15 cellular contexts compared by ENCODE assay signal in genomic region chr4:139873111-139873866, GRCh38.
A peak's percentile ranks its signal among the peaks of the same experiment; 100 is the strongest.
DNase-seq lines count a peak whose midpoint lies in the region; ATAC-seq and TF ChIP-seq lines count a peak whose summit lies in the region.
"Had no signal": no experiment of that assay in that cellular context is flagged by ENCODE, and none has a peak within 500 bp of the region (broad histone marks: within the 10 kb centered on the region; RNA-seq: fewer than 3 reads in every experiment).

No MANE protein-coding gene starts in this region.

- H3K27me3 Mint-ChIP-seq in endodermal cell (ENCODE audit: insufficient read depth) = no peaks in the 10 kb centered on the region

- DNase-seq in left ventricle myocardium superior (no peak), heart right ventricle (no peak), MV-4-11 (lab: John Stamatoyannopoulos, UW) (peak; percentile 59), endodermal cell (no peak), spleen (no peak), SW480 (ENCODE audit: low spot score) (no peak)
- DNase-seq: activated naive CD4-positive, alpha-beta T cell treated with anti-CD3 and anti-CD28 coated beads for 36 hours; caudate nucleus; DMS153; NCI-H2081; NCI-H526 treated with DMSO at 0.1 percent for 48 hours; stimulated activated CD4-positive, alpha-beta T cell treated with anti-CD3 and anti-CD28 coated beads, Interleukin-12 subunit alpha, Interleukin-12 subunit beta, amount 100 ng/mL, for 4 hours had no signal

- no peak overlapping the region for H3K27ac ChIP-seq in heart right ventricle
- H3K27ac ChIP-seq in endodermal cell (ENCODE audit: low read depth, low read length) = no peak overlapping the region
- H3K27ac ChIP-seq in spleen = peak overlapping the region in 7 of 8 donors; percentile 30 to 87 (median 75)
- H3K27ac ChIP-seq: gastroesophageal sphincter had no signal

- H3K27me3 ChIP-seq in heart right ventricle (no peaks in the 10 kb centered on the region), endodermal cell (ENCODE audit: control insufficient read depth, insufficient read depth, low read length, poor library complexity, severe bottlenecking) (no peaks in the 10 kb centered on the region), spleen (replicated peaks in 1 of 7) (no peaks in the 10 kb centered on the region)
- H3K27me3 ChIP-seq: gastroesophageal sphincter had no signal

- H3K36me3 Mint-ChIP-seq in endodermal cell (ENCODE audit: low read depth) = peaks cover 23% of the 10 kb centered on the region

- peaks cover 29% of the 10 kb centered on the region for H3K4me1 Mint-ChIP-seq in endodermal cell

- peak; percentile 26 for ATAC-seq in left ventricle myocardium superior
- no peak for ATAC-seq in heart right ventricle
- ATAC-seq in GM18867 (IDR thresholded peaks at IDR 0.05; ENCODE audit: unreplicated experiment) = no peak
- no peak for ATAC-seq in GM19395 (IDR thresholded peaks at IDR 0.05; ENCODE audit: unreplicated experiment)
- ATAC-seq: gastroesophageal sphincter had no signal

- no peak overlapping the region for H3K27ac Mint-ChIP-seq in endodermal cell
- H3K27ac Mint-ChIP-seq: activated naive CD4-positive, alpha-beta T cell treated with anti-CD3 and anti-CD28 coated beads for 36 hours had no signal

- no peak for TF ChIP-seq CTCF in heart right ventricle (IDR thresholded peaks at IDR 0.05)
- TF ChIP-seq CTCF in endodermal cell (conservative IDR thresholded peaks at IDR 0.05) = no peak
- no peak for TF ChIP-seq CTCF in spleen (IDR thresholded peaks at IDR 0.05 in 8 of 11, conservative IDR thresholded peaks at IDR 0.05 in 3 of 11)

- peaks cover 10% of the 10 kb centered on the region for H3K9me3 Mint-ChIP-seq in endodermal cell
- H3K9me3 Mint-ChIP-seq: activated naive CD4-positive, alpha-beta T cell treated with anti-CD3 and anti-CD28 coated beads for 36 hours had no signal

- no peak for TF ChIP-seq POLR2A in spleen (IDR thresholded peaks at IDR 0.05)

- WGBS in heart right ventricle, 2 donors = 93 to 96% methylated on average over 4 of the region's 4 CpGs
- 84 to 97% methylated on average over 2 to 3 of the region's 4 CpGs for WGBS in endodermal cell (ENCODE audit: insufficient coverage in 1 of 2, insufficient read length in 1 of 2), 2 experiments
- 68 to 87% (median 81%) methylated on average over 4 of the region's 4 CpGs for WGBS in spleen, 5 donors

- peaks cover 0 to 22% (median 6%) of the 10 kb centered on the region in 9 donors for H3K4me1 ChIP-seq in heart right ventricle
- H3K4me1 ChIP-seq in endodermal cell (ENCODE audit: control insufficient read depth, insufficient read depth, low read length) = peaks cover 5% of the 10 kb centered on the region
- peaks cover 0 to 22% (median 6%) of the 10 kb centered on the region in 6 donors for H3K4me1 ChIP-seq in spleen

- H3K4me3 Mint-ChIP-seq in endodermal cell = no peak overlapping the region
- H3K4me3 Mint-ChIP-seq: activated naive CD4-positive, alpha-beta T cell treated with anti-CD3 and anti-CD28 coated beads for 36 hours had no signal

- H3K36me3 ChIP-seq in heart right ventricle (no peaks in the 10 kb centered on the region), endodermal cell (ENCODE audit: control insufficient read depth, insufficient read depth, low read length) (peaks cover 18% of the 10 kb centered on the region), spleen (no peaks in the 10 kb centered on the region)
- H3K36me3 ChIP-seq: gastroesophageal sphincter had no signal

- H3K4me3 ChIP-seq in heart right ventricle = no peak overlapping the region
- H3K4me3 ChIP-seq in endodermal cell (ENCODE audit: low read length) = peak overlapping the region; percentile 36
- peak overlapping the region in 1 of 8 donors; percentile 32 for H3K4me3 ChIP-seq in spleen
- H3K4me3 ChIP-seq: gastroesophageal sphincter had no signal

- intact Hi-C loops in left ventricle myocardium superior (cut with micrococcal nuclease) (no loop called here), heart right ventricle (cut with DNase I) (loop anchor here in 1 of 10 donors (10.0 kb wide), 1 partner anchor 118 kb away; no protein-coding TSS in a partner anchor), spleen (cut with DNase I; ENCODE audit: low total_unique reads) (no loop called here)

- H3K9me3 ChIP-seq in heart right ventricle = peaks cover 0 to 6% (median 0%) of the 10 kb centered on the region in 11 donors
- H3K9me3 ChIP-seq in endodermal cell (ENCODE audit: control insufficient read depth, low read length) = peaks cover 10% of the 10 kb centered on the region
- peaks cover 0 to 4% (median 2%) of the 10 kb centered on the region in 8 donors for H3K9me3 ChIP-seq in spleen
- H3K9me3 ChIP-seq: gastroesophageal sphincter had no signal

- no peak overlapping the region for H3K9ac ChIP-seq in endodermal cell (ENCODE audit: extremely low read depth, low read length, poor library complexity, severe bottlenecking)

Comparison
In these comparisons a context has a peak if more than half of its experiments do, and no peak if none do; other contexts are left out.
1. H3K27ac ChIP-seq: peak in spleen (7 of 8); none in heart right ventricle (0 of 10) and endodermal cell (single experiment).